26 cellular contexts compared by ENCODE assay signal in the genomic region with DNA sequence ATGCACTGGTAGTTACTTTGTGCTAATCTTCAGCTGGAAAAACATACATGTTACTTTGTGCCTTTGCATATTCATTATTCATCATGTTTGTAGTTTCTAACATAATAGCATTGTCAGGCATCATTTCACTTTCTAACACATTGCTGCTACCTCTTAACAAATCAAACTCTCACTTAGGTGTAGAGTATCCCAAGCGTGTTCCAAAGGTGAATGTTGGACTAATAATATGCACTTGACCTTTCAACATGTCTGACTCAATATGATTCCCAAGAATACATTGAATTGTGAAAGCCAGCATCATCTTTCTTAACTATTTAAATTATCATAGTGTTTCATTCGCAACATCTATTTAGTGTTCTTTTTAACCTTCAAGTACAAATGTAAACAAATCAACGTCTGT.
"Had no signal": no experiment of that assay in that cellular context is flagged by ENCODE, and none has a peak within 500 bp of the region (broad histone marks: within the 10 kb centered on the region; RNA-seq: fewer than 3 reads in every experiment).

No MANE protein-coding gene starts in this region.

- H3K27me3 ChIP-seq: colonic mucosa, dorsolateral prefrontal cortex, esophagus squamous epithelium, gastroesophageal sphincter, heart left ventricle, hepatocyte, left lung had no signal

- H3K27ac ChIP-seq: colonic mucosa, epithelial cell of prostate, esophagus squamous epithelium, gastroesophageal sphincter, heart left ventricle, hepatocyte, left lung, lower lobe of right lung had no signal

- H3K36me3 ChIP-seq: colonic mucosa had no signal

- H3K27ac Mint-ChIP-seq: immature natural killer cell had no signal

- H3K4me3 Mint-ChIP-seq: immature natural killer cell had no signal

- H3K9me3 ChIP-seq: colonic mucosa, esophagus squamous epithelium, gastroesophageal sphincter, heart left ventricle, left lung, lower lobe of right lung had no signal

- DNase-seq: cerebellar nuclear complex; colonic mucosa; cortex of kidney; dermis blood vessel endothelial cell; dorsolateral prefrontal cortex; effector CD4-positive, alpha-beta T cell; effector memory CD4-positive, alpha-beta T cell; erythroblast; esophagus squamous epithelium; foreskin fibroblast; foreskin melanocyte; heart left ventricle; hypothalamus; immature natural killer cell; left cardiac atrium; left lung; left ventricle myocardium superior; lower lobe of right lung; mesendoderm; midbrain had no signal

- H3K4me3 ChIP-seq: colonic mucosa, dorsolateral prefrontal cortex, esophagus squamous epithelium, gastroesophageal sphincter, heart left ventricle, hepatocyte, left lung, lower lobe of right lung had no signal

- H3K4me2 ChIP-seq: hepatocyte had no signal

- H2AFZ ChIP-seq: hepatocyte had no signal

- H3K4me1 Mint-ChIP-seq: immature natural killer cell had no signal

- H3K4me1 ChIP-seq: colonic mucosa, esophagus squamous epithelium, gastroesophageal sphincter, heart left ventricle, left lung, lower lobe of right lung had no signal

- FAIRE-seq: islet of Langerhans, keratinocyte had no signal

- ATAC-seq: esophagus mucosa, gastroesophageal sphincter, heart left ventricle, left cardiac atrium, left lung, left ventricle myocardium superior, lower lobe of right lung had no signal

- H3K79me2 ChIP-seq: hepatocyte had no signal

- H3K9me3 Mint-ChIP-seq: immature natural killer cell had no signal
